ENCODE assay signal across 12 cellular contexts in the genomic region with DNA sequence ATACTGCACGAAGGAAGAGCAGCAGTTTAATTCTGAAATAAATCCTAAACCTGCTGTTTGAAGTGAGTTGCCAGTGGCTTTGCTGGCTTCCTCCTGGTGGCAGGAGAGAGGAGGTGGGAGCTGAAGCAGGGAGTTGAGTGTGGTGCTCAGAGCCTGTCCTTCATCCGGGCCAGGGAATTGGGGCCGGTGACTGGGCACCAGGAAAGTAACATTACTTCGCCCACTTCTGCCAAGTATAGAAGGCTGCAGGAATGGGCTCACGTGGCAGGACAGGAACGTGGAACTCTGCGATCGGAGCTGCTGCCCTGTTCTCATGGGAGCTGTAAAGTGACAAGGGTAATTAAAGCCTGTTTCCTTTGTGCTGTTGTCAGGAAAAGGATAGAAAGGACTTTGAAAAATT. TPM values are rescaled to one million over a fixed set of nuclear protein-coding genes. Genes with fewer than 3 reads are reported as not detected.
A peak's percentile ranks its signal among the peaks of the same experiment; 100 is the strongest.
DNase-seq lines count a peak whose midpoint lies in the region; ATAC-seq and TF ChIP-seq lines count a peak whose summit lies in the region.
"Had no signal": no experiment of that assay in that cellular context is flagged by ENCODE, and none has a peak within 500 bp of the region (broad histone marks: within the 10 kb centered on the region; RNA-seq: fewer than 3 reads in every experiment).

No MANE protein-coding gene starts in this region.

- H3K27me3 ChIP-seq in GM23248 (replicated peaks; ENCODE audit: insufficient read depth) = no peaks in the 10 kb centered on the region
- no peaks in the 10 kb centered on the region for H3K27me3 ChIP-seq in foreskin keratinocyte
- no peaks in the 10 kb centered on the region for H3K27me3 ChIP-seq in sigmoid colon
- H3K27me3 ChIP-seq: neutrophil had no signal

- peak overlapping the region; percentile 53; the same call in 1 of the 2 replicates for H3K27ac Mint-ChIP-seq in WTC11

- no peak overlapping the region for H3K4me2 ChIP-seq in GM23248 (ENCODE audit: unreplicated experiment)

- in situ Hi-C loops in GM23248 (cut with MboI) = loop anchor here (25.0 kb wide), 1 partner anchor 247 kb away; no protein-coding TSS in a partner anchor

- TF ChIP-seq CTCF in WTC11 (IDR thresholded peaks at IDR 0.05) (no peak), foreskin keratinocyte (conservative IDR thresholded peaks at IDR 0.05) (peak; percentile 17), sigmoid colon (IDR thresholded peaks at IDR 0.05) (peak in 1 of 4 experiments; percentile 17)

- TF ChIP-seq EP300 in sigmoid colon (IDR thresholded peaks at IDR 0.05) = no peak

- H3K36me3 Mint-ChIP-seq in WTC11 = peaks cover 46% of the 10 kb centered on the region

- DNase-seq in GM23248 (peak; percentile 57), WTC11 (ENCODE audit: low spot score) (no peak), foreskin keratinocyte (no peak), sigmoid colon (no peak), NCI-H2029 (lab: John Stamatoyannopoulos, UW) (no peak), EL (no peak)
- no peak for DNase-seq in activated CD8-positive, alpha-beta memory T cell treated with anti-CD3 and anti-CD28 coated beads for 24 hours
- DNase-seq: activated T-cell treated with anti-CD3 and anti-CD28 coated beads, Interleukin-2, amount 50 U/mL, for 4 hours; NCI-H187 treated with DMSO at 0.1 percent for 48 hours; stimulated activated naive CD8-positive, alpha-beta T cell treated with anti-CD3 and anti-CD28 coated beads, Interleukin-15, Interleukin-2, amounts not matched to agents 100 U/mL and 50 U/mL, for 24 hours had no signal

- peaks cover 30% of the 10 kb centered on the region for H3K4me1 Mint-ChIP-seq in WTC11

- H3K79me2 ChIP-seq in GM23248 (ENCODE audit: insufficient read depth) = 0 out of 2 replicates have a peak, but pooled peaks cover 8% of the 10 kb centered on the region

- intact Hi-C loops in sigmoid colon (cut with DNase I) = no loop called here

- 47 to 53% methylated on average over 8 of the region's 8 CpGs for WGBS in GM23248 (ENCODE audit: low coverage in 1 of 2, low lambda C conversion rate in 2 of 2, missing lambda C conversion rate in 2 of 2), 2 experiments
- 88% methylated on average over 8 of the region's 8 CpGs for WGBS in sigmoid colon, 2 donors

- no peaks in the 10 kb centered on the region for H3K9me3 Mint-ChIP-seq in WTC11
- H3K9me3 Mint-ChIP-seq: activated T-cell treated with anti-CD3 and anti-CD28 coated beads, Interleukin-2, amount 50 U/mL, for 4 hours had no signal

- no peaks in the 10 kb centered on the region for H3K9me2 ChIP-seq in GM23248 (ENCODE audit: insufficient read depth)

- POLR2A ChIA-PET in WTC11 (lab: Charles Lee) = no interaction called here

- H4K20me1 ChIP-seq in GM23248 (ENCODE audit: insufficient read depth) = no peaks in the 10 kb centered on the region

- peaks cover 82% of the 10 kb centered on the region for H3F3A ChIP-seq in GM23248 (ENCODE audit: insufficient read depth)

- H3K4me3 Mint-ChIP-seq in WTC11 = no peak overlapping the region
- H3K4me3 Mint-ChIP-seq: activated T-cell treated with anti-CD3 and anti-CD28 coated beads, Interleukin-2, amount 50 U/mL, for 4 hours had no signal

- H3K9ac ChIP-seq in GM23248 = no peak overlapping the region

- H2AFZ ChIP-seq in GM23248 = no peak overlapping the region

- H3K9me3 ChIP-seq in GM23248 (ENCODE audit: low read depth) = no peaks in the 10 kb centered on the region
- no peaks in the 10 kb centered on the region for H3K9me3 ChIP-seq in sigmoid colon
- H3K9me3 ChIP-seq: neutrophil had no signal

- H3K4me1 ChIP-seq in GM23248 (ENCODE audit: insufficient read depth) (peaks cover 8% of the 10 kb centered on the region), foreskin keratinocyte (no peaks in the 10 kb centered on the region), sigmoid colon (peaks cover 0 to 18% (median 13%) of the 10 kb centered on the region in 4 donors)

- peak overlapping the region; percentile 67 for H3K27ac ChIP-seq in GM23248
- H3K27ac ChIP-seq in foreskin keratinocyte = no peak overlapping the region
- H3K27ac ChIP-seq in sigmoid colon = peak overlapping the region in 3 of 4 donors; percentile 4 to 56 (median 41)
- H3K27ac ChIP-seq: neutrophil had no signal

- H3K36me3 ChIP-seq in GM23248 (ENCODE audit: low read depth) (peaks cover 38% of the 10 kb centered on the region), sigmoid colon (peaks cover 15 to 82% (median 25%) of the 10 kb centered on the region in 4 donors)

- H3K27me3 Mint-ChIP-seq in WTC11 (ENCODE audit: low read depth) = no peaks in the 10 kb centered on the region

- no peak for ATAC-seq in WTC11
- no peak for ATAC-seq in foreskin keratinocyte
- ATAC-seq in GM21576 (IDR thresholded peaks at IDR 0.05; ENCODE audit: unreplicated experiment) = no peak
- ATAC-seq: activated T-cell treated with anti-CD3 and anti-CD28 coated beads, Interleukin-2, amount 50 U/mL, for 4 hours; stimulated activated naive CD8-positive, alpha-beta T cell treated with anti-CD3 and anti-CD28 coated beads, Interleukin-15, Interleukin-2, amounts not matched to agents 100 U/mL and 50 U/mL, for 24 hours had no signal

- CTCF ChIA-PET in WTC11 (lab: Charles Lee) = interaction anchor here (0.8 kb wide), 1 partner anchor 15 kb away, joined by 5 read pairs; no protein-coding TSS in a partner anchor

- H3K4me3 ChIP-seq in GM23248 (no peak overlapping the region), sigmoid colon (no peak overlapping the region)

- no peak for TF ChIP-seq POLR2A in sigmoid colon (IDR thresholded peaks at IDR 0.05)

TF ChIP-seq in WTC11, 78 proteins besides CTCF, POLR2A, EP300 and RAD21:
- TF ChIP-seq JUN (CRISPR knock-in tag; IDR thresholded peaks at IDR 0.05) = no peak
- TF ChIP-seq, protein P1, sequence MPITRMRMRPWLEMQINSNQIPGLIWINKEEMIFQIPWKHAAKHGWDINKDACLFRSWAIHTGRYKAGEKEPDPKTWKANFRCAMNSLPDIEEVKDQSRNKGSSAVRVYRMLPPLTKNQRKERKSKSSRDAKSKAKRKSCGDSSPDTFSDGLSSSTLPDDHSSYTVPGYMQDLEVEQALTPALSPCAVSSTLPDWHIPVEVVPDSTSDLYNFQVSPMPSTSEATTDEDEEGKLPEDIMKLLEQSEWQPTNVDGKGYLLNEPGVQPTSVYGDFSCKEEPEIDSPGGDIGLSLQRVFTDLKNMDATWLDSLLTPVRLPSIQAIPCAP (CRISPR knock-in tag; IDR thresholded peaks at IDR 0.05) = no peak
- TF ChIP-seq, protein P2, sequence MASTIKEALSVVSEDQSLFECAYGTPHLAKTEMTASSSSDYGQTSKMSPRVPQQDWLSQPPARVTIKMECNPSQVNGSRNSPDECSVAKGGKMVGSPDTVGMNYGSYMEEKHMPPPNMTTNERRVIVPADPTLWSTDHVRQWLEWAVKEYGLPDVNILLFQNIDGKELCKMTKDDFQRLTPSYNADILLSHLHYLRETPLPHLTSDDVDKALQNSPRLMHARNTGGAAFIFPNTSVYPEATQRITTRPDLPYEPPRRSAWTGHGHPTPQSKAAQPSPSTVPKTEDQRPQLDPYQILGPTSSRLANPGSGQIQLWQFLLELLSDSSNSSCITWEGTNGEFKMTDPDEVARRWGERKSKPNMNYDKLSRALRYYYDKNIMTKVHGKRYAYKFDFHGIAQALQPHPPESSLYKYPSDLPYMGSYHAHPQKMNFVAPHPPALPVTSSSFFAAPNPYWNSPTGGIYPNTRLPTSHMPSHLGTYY (CRISPR knock-in tag; IDR thresholded peaks at IDR 0.05) = no peak
- no peak for TF ChIP-seq RORB (CRISPR knock-in tag; IDR thresholded peaks at IDR 0.05)
- TF ChIP-seq TEAD1 (CRISPR knock-in tag; IDR thresholded peaks at IDR 0.05) = no peak
- no peak for TF ChIP-seq TCF7 (CRISPR knock-in tag; IDR thresholded peaks at IDR 0.05; ENCODE audit: low read depth)
- TF ChIP-seq HMGA2 (CRISPR knock-in tag; IDR thresholded peaks at IDR 0.05) = no peak
- no peak for TF ChIP-seq ZNF121 (CRISPR knock-in tag; IDR thresholded peaks at IDR 0.05)
- no peak for TF ChIP-seq ZNF317 (CRISPR knock-in tag; IDR thresholded peaks at IDR 0.05; ENCODE audit: borderline replicate concordance, low read depth)
- TF ChIP-seq, protein P3, sequence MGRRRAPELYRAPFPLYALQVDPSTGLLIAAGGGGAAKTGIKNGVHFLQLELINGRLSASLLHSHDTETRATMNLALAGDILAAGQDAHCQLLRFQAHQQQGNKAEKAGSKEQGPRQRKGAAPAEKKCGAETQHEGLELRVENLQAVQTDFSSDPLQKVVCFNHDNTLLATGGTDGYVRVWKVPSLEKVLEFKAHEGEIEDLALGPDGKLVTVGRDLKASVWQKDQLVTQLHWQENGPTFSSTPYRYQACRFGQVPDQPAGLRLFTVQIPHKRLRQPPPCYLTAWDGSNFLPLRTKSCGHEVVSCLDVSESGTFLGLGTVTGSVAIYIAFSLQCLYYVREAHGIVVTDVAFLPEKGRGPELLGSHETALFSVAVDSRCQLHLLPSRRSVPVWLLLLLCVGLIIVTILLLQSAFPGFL (CRISPR knock-in tag; IDR thresholded peaks at IDR 0.05; ENCODE audit: borderline replicate concordance) = no peak

RNA-seq across cellular contexts. Expression of a gene that starts 8.7 kb away (rescaled TPM):
- 44.8 and 45.5 TPM in 2 replicates for total RNA-seq in GM23248 (2014; rRNA removed; shearing (Covaris generic))
- polyA plus RNA-seq in GM23248 (2016; fragmentation: Nextera tagmentation; extraction: Ambion mirVana) (22.2 and 25.1 TPM in 2 replicates), foreskin keratinocyte (31.1 and 35.8 TPM in 2 replicates), sigmoid colon (10 to 100 TPM in 2 of 3 donors, 1 to 10 TPM in 1; 8.3 to 37.1 (median 12.0) TPM)
- total RNA-seq in WTC11 (2021) (17.2 to 20.5 TPM (median 18.0 TPM) in 3 replicates), foreskin keratinocyte (31.2 and 32.1 TPM in 2 replicates), sigmoid colon (10 to 100 TPM; 38.8 to 53.5 (median 39.9) TPM)
